8 cellular contexts compared by ENCODE assay signal in the genomic region with DNA sequence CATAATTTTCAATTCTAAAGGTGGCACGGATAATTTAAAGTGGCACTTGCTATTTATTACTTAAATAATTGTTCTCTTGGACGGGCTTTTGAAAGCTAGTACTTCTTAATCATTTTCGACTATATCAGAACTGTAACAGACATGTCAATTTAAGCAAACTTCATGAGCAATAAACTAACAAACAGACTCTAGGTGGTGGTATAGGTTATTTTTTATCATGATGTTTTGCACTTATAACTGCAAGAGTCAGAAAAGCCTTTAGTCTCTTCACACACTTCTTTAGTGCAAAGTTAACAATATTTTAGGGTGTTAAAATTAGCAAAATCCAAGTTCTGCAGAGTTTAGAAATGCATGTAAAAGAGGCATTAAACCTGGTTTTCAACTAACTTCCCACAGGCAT. TPM values are rescaled to one million over a fixed set of nuclear protein-coding genes. Genes with fewer than 3 reads are reported as not detected.
A peak's percentile ranks its signal among the peaks of the same experiment; 100 is the strongest.
DNase-seq lines count a peak whose midpoint lies in the region; ATAC-seq and TF ChIP-seq lines count a peak whose summit lies in the region.

No MANE protein-coding gene starts in this region.

- H3K9me3 ChIP-seq in HUES64 (ENCODE audit: insufficient read depth, low read depth, low read length) (no peaks in the 10 kb centered on the region), right lobe of liver (no peaks in the 10 kb centered on the region)

- DNase-seq in AG10803 (ENCODE audit: low read depth) (no peak), astrocyte of the cerebellum (ENCODE audit: low read depth) (no peak), right lobe of liver (no peak), SKM-1 treated with dmso at 0.1 percent for 144 hours (lab: John Stamatoyannopoulos, UW; ENCODE audit: unreplicated experiment) (no peak), occipital lobe (lab: John Stamatoyannopoulos, UW) (no peak)

- H3K4me3 ChIP-seq in AG10803 (ENCODE audit: low read length) (peak overlapping the region; percentile 68), HUES64 (ENCODE audit: low read length) (peak overlapping the region; percentile 85), astrocyte of the cerebellum (ENCODE audit: low read depth, low read length) (peak overlapping the region; percentile 78), right lobe of liver (peak overlapping the region; percentile 67 to 84 (median 76))

- ATAC-seq in right lobe of liver (no peak), GM18858 (IDR thresholded peaks at IDR 0.05; ENCODE audit: unreplicated experiment) (no peak), HG03460 (IDR thresholded peaks at IDR 0.05; ENCODE audit: unreplicated experiment) (no peak)

- TF ChIP-seq CTCF in AG10803 (conservative IDR thresholded peaks at IDR 0.05; ENCODE audit: low read length) (0 out of 2 replicates have a peak, but pooled peaks have one; percentile 2), astrocyte of the cerebellum (IDR thresholded peaks at IDR 0.05; ENCODE audit: low read depth, low read length, missing control alignments) (no peak), right lobe of liver (IDR thresholded peaks at IDR 0.05) (peak in 2 of 4 donors; percentile 20 to 22)

- H3K27ac ChIP-seq in HUES64 (ENCODE audit: low read depth, low read length) (no peak overlapping the region), right lobe of liver (peak overlapping the region in 1 of 3 donors; percentile 92)

- TF ChIP-seq POLR2A in right lobe of liver (IDR thresholded peaks at IDR 0.05) = no peak

- in situ Hi-C loops in astrocyte of the cerebellum (cut with HindIII; ENCODE audit: low sequenced_read_pairs) = no loop called here

- H3K4me1 ChIP-seq in HUES64 (ENCODE audit: insufficient read depth, low read length) (peaks cover 61% of the 10 kb centered on the region), right lobe of liver (peaks cover 0 to 45% (median 11%) of the 10 kb centered on the region in 4 donors)

- H3K9ac ChIP-seq in HUES64 (ENCODE audit: low read depth, low read length) = peak overlapping the region; percentile 79; the same call in 1 of the 2 replicates

- WGBS in HUES64 = 80% methylated on average over 2 of the region's 3 CpGs
- 2% methylated on average over 3 of the region's 3 CpGs for WGBS in right lobe of liver (ENCODE audit: insufficient coverage, low coverage, low lambda C conversion rate, missing lambda C conversion rate)

- no peaks in the 10 kb centered on the region for H3K36me3 ChIP-seq in HUES64 (ENCODE audit: insufficient read depth, low read length)
- no peaks in the 10 kb centered on the region for H3K36me3 ChIP-seq in right lobe of liver

- H3K27me3 ChIP-seq in HUES64 (ENCODE audit: insufficient read depth, low read length) (peaks cover 33% of the 10 kb centered on the region), right lobe of liver (no peaks in the 10 kb centered on the region)

- intact Hi-C loops in right lobe of liver (cut with DNase I) = loop anchor here in 1 of 2 donors (10.0 kb wide), 1 partner anchor 198 kb away; no protein-coding TSS in a partner anchor

RNA-seq across cellular contexts. Expression of gene NRIP1, which starts 2.2 kb away (rescaled TPM):
- polyA plus RNA-seq in HUES64 (2013, experiment 1 of 2) = 20.2 TPM
- polyA plus RNA-seq in HUES64 (2013, experiment 2 of 2) = 26.4 TPM
- total RNA-seq in right lobe of liver (10 to 100 TPM; 15.4 to 34.0 (median 21.5) TPM), occipital lobe (76.6 TPM)
